In genomic region chr20:53897884-53898557, GRCh38 we compare ENCODE assay signal across 11 cellular contexts.
DNase-seq lines count a peak whose midpoint lies in the region; ATAC-seq, FAIRE-seq and TF ChIP-seq lines count a peak whose summit lies in the region.
"Had no signal": no experiment of that assay in that cellular context is flagged by ENCODE, and none has a peak within 500 bp of the region (broad histone marks: within the 10 kb centered on the region; RNA-seq: fewer than 3 reads in every experiment).

No MANE protein-coding gene starts in this region.

- ATAC-seq in HG03457 (IDR thresholded peaks at IDR 0.05; ENCODE audit: unreplicated experiment): no peak

- peak overlapping the region; percentile 44 for H2AFZ ChIP-seq in SU-DHL-6 (ENCODE audit: low read depth, low read length, severe bottlenecking)
- peak overlapping the region; percentile 89 for H2AFZ ChIP-seq in keratinocyte (ENCODE audit: control insufficient read depth, low read length)

- no peak for TF ChIP-seq POLR2A in spleen (IDR thresholded peaks at IDR 0.05)

- no peak for DNase-seq in activated CD4-positive, alpha-beta T cell treated with anti-CD3 and anti-CD28 coated beads, Interleukin-2, amount 10 ng/mL, durations not matched to agents 7 days and 5 days
- no peak for DNase-seq in activated CD4-positive, alpha-beta T cell treated with anti-CD3 and anti-CD28 coated beads for 48 hours
- DNase-seq in keratinocyte (ENCODE audit: low read depth, low spot score): no peak
- DNase-seq in spleen: no peak
- no peak for DNase-seq in EL
- DNase-seq in NCI-H2029 (lab: John Stamatoyannopoulos, UW): no peak
- DNase-seq: DMS79, hippocampal formation, NCI-H1694 treated with DMSO at 0.1 percent for 48 hours had no signal

- H3K79me2 ChIP-seq in SU-DHL-6 (ENCODE audit: insufficient read depth, low read length): no peaks in the 10 kb centered on the region
- H3K79me2 ChIP-seq in keratinocyte (ENCODE audit: control insufficient read depth, insufficient read depth, low read length): no peaks in the 10 kb centered on the region

- no peak overlapping the region for H3K4me2 ChIP-seq in SU-DHL-6 (ENCODE audit: low read depth, low read length, poor library complexity, severe bottlenecking)
- H3K4me2 ChIP-seq in keratinocyte (ENCODE audit: control insufficient read depth, extremely low read depth, insufficient read depth, low read depth, low read length): peak overlapping the region; percentile 61

- CTCF ChIA-PET in activated CD4-positive, alpha-beta T cell treated with anti-CD3 and anti-CD28 coated beads, Interleukin-2, amount 10 ng/mL, durations not matched to agents 7 days and 5 days (lab: Charles Lee): interaction anchor here (0.6 to 4.8 kb wide), 9 partner anchors 9 to 315 kb away, joined by 3 to 36 read pairs (median 4); no protein-coding TSS in a partner anchor

- H3K36me3 ChIP-seq in SU-DHL-6 (ENCODE audit: low read length) (no peaks in the 10 kb centered on the region), keratinocyte (ENCODE audit: control insufficient read depth in 2 of 2, extremely low read depth in 1 of 2, insufficient read depth in 2 of 2, low read length in 2 of 2) (no peaks in the 10 kb centered on the region), spleen (no peaks in the 10 kb centered on the region)

- H3F3A ChIP-seq in SU-DHL-6 (ENCODE audit: insufficient read depth): peaks cover 70% of the 10 kb centered on the region

- peaks cover 3% of the 10 kb centered on the region for H3K9me1 ChIP-seq in keratinocyte (ENCODE audit: control insufficient read depth, extremely low read depth, insufficient read depth, low read length)

- peak overlapping the region; percentile 90 for H3K27ac ChIP-seq in SU-DHL-6 (ENCODE audit: low read depth, low read length)
- H3K27ac ChIP-seq in keratinocyte (ENCODE audit: control insufficient read depth, insufficient read depth, low read length): peak overlapping the region; percentile 99
- peak overlapping the region in 7 of 8 donors; percentile 35 to 92 (median 70) for H3K27ac ChIP-seq in spleen

- POLR2A ChIA-PET in activated CD4-positive, alpha-beta T cell treated with anti-CD3 and anti-CD28 coated beads, Interleukin-2, amount 10 ng/mL, durations not matched to agents 7 days and 5 days (lab: Charles Lee): no interaction called here

- no peaks in the 10 kb centered on the region for H3K9me2 ChIP-seq in SU-DHL-6 (replicated peaks; ENCODE audit: insufficient read depth, low read length)

- peaks cover 7% of the 10 kb centered on the region for H3K9me3 Mint-ChIP-seq in activated CD4-positive, alpha-beta T cell treated with anti-CD3 and anti-CD28 coated beads, Interleukin-2, amount 10 ng/mL, durations not matched to agents 7 days and 5 days

- no peaks in the 10 kb centered on the region for H3K9me3 ChIP-seq in SU-DHL-6 (ENCODE audit: insufficient read depth, low read length)
- H3K9me3 ChIP-seq in keratinocyte (ENCODE audit: control insufficient read depth, low read depth, low read length): no peaks in the 10 kb centered on the region
- H3K9me3 ChIP-seq in spleen: no peaks in the 10 kb centered on the region

- peaks cover 56% of the 10 kb centered on the region for H3K4me1 ChIP-seq in keratinocyte (ENCODE audit: control insufficient read depth, extremely low read depth, insufficient read depth, low read length)
- peaks cover 5 to 75% (median 47%) of the 10 kb centered on the region in 6 donors for H3K4me1 ChIP-seq in spleen

- H3K27me3 ChIP-seq in SU-DHL-6 (ENCODE audit: low read length) (no peaks in the 10 kb centered on the region), keratinocyte (ENCODE audit: control insufficient read depth, extremely low read depth, insufficient read depth, low read length) (no peaks in the 10 kb centered on the region), spleen (replicated peaks in 1 of 7) (no peaks in the 10 kb centered on the region)

- H3K4me1 Mint-ChIP-seq in activated CD4-positive, alpha-beta T cell treated with anti-CD3 and anti-CD28 coated beads, Interleukin-2, amount 10 ng/mL, durations not matched to agents 7 days and 5 days: peaks cover 70% of the 10 kb centered on the region

- peak; percentile 68 for FAIRE-seq in keratinocyte (lab: Jason Lieb, UNC)

- no peak overlapping the region for H3K4me3 Mint-ChIP-seq in activated CD4-positive, alpha-beta T cell treated with anti-CD3 and anti-CD28 coated beads, Interleukin-2, amount 10 ng/mL, durations not matched to agents 7 days and 5 days

- no peak overlapping the region for H3K4me3 ChIP-seq in SU-DHL-6 (ENCODE audit: insufficient read depth, low read length, poor library complexity, severe bottlenecking)
- no peak overlapping the region for H3K4me3 ChIP-seq in keratinocyte (ENCODE audit: control insufficient read depth in 2 of 3, extremely low read depth in 1 of 3, insufficient read depth in 2 of 3, low read depth in 1 of 3, low read length in 3 of 3)
- H3K4me3 ChIP-seq in spleen: no peak overlapping the region

- no peaks in the 10 kb centered on the region for H3K27me3 Mint-ChIP-seq in activated CD4-positive, alpha-beta T cell treated with anti-CD3 and anti-CD28 coated beads, Interleukin-2, amount 10 ng/mL, durations not matched to agents 7 days and 5 days

- no peak overlapping the region; the same call in 1 of the 2 replicates for H3K9ac ChIP-seq in SU-DHL-6 (ENCODE audit: low read length)
- H3K9ac ChIP-seq in keratinocyte (ENCODE audit: control insufficient read depth, extremely low read depth, insufficient read depth, low read length): peak overlapping the region; percentile 28

- H3K27ac Mint-ChIP-seq in activated CD4-positive, alpha-beta T cell treated with anti-CD3 and anti-CD28 coated beads, Interleukin-2, amount 10 ng/mL, durations not matched to agents 7 days and 5 days: peak overlapping the region; percentile 52

- no peaks in the 10 kb centered on the region for H4K20me1 ChIP-seq in SU-DHL-6 (ENCODE audit: low read depth, low read length)
- H4K20me1 ChIP-seq in keratinocyte (ENCODE audit: control insufficient read depth, extremely low read depth, insufficient read depth, low read length): no peaks in the 10 kb centered on the region

- intact Hi-C loops in spleen (cut with DNase I; ENCODE audit: low total_unique reads): no loop called here

- WGBS in spleen, 5 donors: 54 to 66% (median 63%) methylated on average over 9 of the region's 9 CpGs

- H3K36me3 Mint-ChIP-seq in activated CD4-positive, alpha-beta T cell treated with anti-CD3 and anti-CD28 coated beads, Interleukin-2, amount 10 ng/mL, durations not matched to agents 7 days and 5 days (ENCODE audit: low read depth): no peaks in the 10 kb centered on the region

- no peak for TF ChIP-seq CTCF in SU-DHL-6 (IDR thresholded peaks at IDR 0.05; ENCODE audit: insufficient read depth, low read length, poor library complexity, severe bottlenecking)
- no peak for TF ChIP-seq CTCF in keratinocyte (optimal IDR thresholded peaks at IDR 0.05 in 1 of 3, IDR thresholded peaks at IDR 0.05 in 1 of 3, conservative IDR thresholded peaks at IDR 0.05 in 1 of 3; ENCODE audit: extremely low read depth in 1 of 3, insufficient read depth in 2 of 3, low read length in 3 of 3)
- TF ChIP-seq CTCF in spleen (IDR thresholded peaks at IDR 0.05 in 8 of 11, conservative IDR thresholded peaks at IDR 0.05 in 3 of 11): no peak

- dilution Hi-C loops in keratinocyte (cut with MboI; ENCODE audit: extremely low pct_ligation_motif_present, low sequenced_read_pairs): no loop called here
